24 cellular contexts compared by ENCODE assay signal in genomic region chr20:43055181-43055884, GRCh38.
DNase-seq lines count a peak whose midpoint lies in the region; ATAC-seq, FAIRE-seq and TF ChIP-seq lines count a peak whose summit lies in the region.
"Had no signal": no experiment of that assay in that cellular context is flagged by ENCODE, and none has a peak within 500 bp of the region (broad histone marks: within the 10 kb centered on the region; RNA-seq: fewer than 3 reads in every experiment).

No MANE protein-coding gene starts in this region.

- no peaks in the 10 kb centered on the region for H4K20me1 ChIP-seq in BLaER1

- H3K9ac ChIP-seq in BLaER1 (no peak overlapping the region), parathyroid adenoma (no peak overlapping the region)

- peaks cover 9% of the 10 kb centered on the region for H3K79me2 ChIP-seq in parathyroid adenoma

- intact Hi-C loops in heart left ventricle (cut with DNase I): no loop called here

- no peaks in the 10 kb centered on the region for H3K9me3 ChIP-seq in BLaER1
- no peaks in the 10 kb centered on the region for H3K9me3 ChIP-seq in parathyroid adenoma (ENCODE audit: control insufficient read depth, low read length)
- no peaks in the 10 kb centered on the region for H3K9me3 ChIP-seq in heart left ventricle
- H3K9me3 ChIP-seq: A549, BE2C, HAP-1 had no signal

- H3K36me3 Mint-ChIP-seq in HFFc6 (ENCODE audit: low read depth): no peaks in the 10 kb centered on the region
- H3K36me3 Mint-ChIP-seq: CD4-positive, CD25-positive, alpha-beta regulatory T cell; CD8-positive, alpha-beta T cell had no signal

- H2AFZ ChIP-seq in parathyroid adenoma: peak overlapping the region; percentile 54

- no peak for TF ChIP-seq CTCF in parathyroid adenoma (IDR thresholded peaks at IDR 0.05)
- no peak for TF ChIP-seq CTCF in HFFc6 (IDR thresholded peaks at IDR 0.05)
- no peak for TF ChIP-seq CTCF in heart left ventricle (IDR thresholded peaks at IDR 0.05)

- H3K27me3 ChIP-seq in BLaER1 (no peaks in the 10 kb centered on the region), parathyroid adenoma (ENCODE audit: control insufficient read depth, insufficient read depth, low read length) (no peaks in the 10 kb centered on the region), heart left ventricle (no peaks in the 10 kb centered on the region)
- H3K27me3 ChIP-seq: BE2C had no signal

- no peak for TF ChIP-seq POLR2A in heart left ventricle (IDR thresholded peaks at IDR 0.05)

- FAIRE-seq in HTR-8/SVneo (lab: Jason Lieb, UNC): peak; percentile 16
- FAIRE-seq: A549, G401.6, GM12892, H54 had no signal

- H3K4me1 ChIP-seq in BLaER1: peaks cover 51% of the 10 kb centered on the region
- H3K4me1 ChIP-seq in parathyroid adenoma: peaks cover 31% of the 10 kb centered on the region
- H3K4me1 ChIP-seq in heart left ventricle: no peaks in the 10 kb centered on the region
- H3K4me1 ChIP-seq: A549, BE2C, Caco-2, HAP-1 had no signal

- peaks cover 1% of the 10 kb centered on the region; the same call in 1 of the 2 replicates for H3K27me3 Mint-ChIP-seq in HFFc6 (ENCODE audit: insufficient read depth)

- 25 to 31% (median 30%) methylated on average over 5 of the region's 5 CpGs for WGBS in heart left ventricle, 4 donors

- no peaks in the 10 kb centered on the region for H3K36me3 ChIP-seq in BLaER1
- H3K36me3 ChIP-seq in parathyroid adenoma (ENCODE audit: control insufficient read depth, insufficient read depth, low read length): no peaks in the 10 kb centered on the region
- H3K36me3 ChIP-seq in heart left ventricle: no peaks in the 10 kb centered on the region
- H3K36me3 ChIP-seq: BE2C, HAP-1 had no signal

- H3K4me1 Mint-ChIP-seq in HFFc6 (ENCODE audit: low read depth): no peaks in the 10 kb centered on the region
- H3K4me1 Mint-ChIP-seq: CD4-positive, CD25-positive, alpha-beta regulatory T cell had no signal

- H3K27ac Mint-ChIP-seq in HFFc6: no peak overlapping the region
- H3K27ac Mint-ChIP-seq: CD4-positive, CD25-positive, alpha-beta regulatory T cell; CD8-positive, alpha-beta T cell had no signal

- H3K9me3 Mint-ChIP-seq in HFFc6: peaks cover 46% of the 10 kb centered on the region

- peak overlapping the region; percentile 42 for H3K27ac ChIP-seq in BLaER1
- H3K27ac ChIP-seq in parathyroid adenoma: peak overlapping the region; percentile 34
- no peak overlapping the region for H3K27ac ChIP-seq in heart left ventricle
- H3K27ac ChIP-seq: A549, C4-2B had no signal

- H3K4me2 ChIP-seq in BLaER1 (peak overlapping the region; percentile 48), parathyroid adenoma (ENCODE audit: low read length) (no peak overlapping the region)
- H3K4me2 ChIP-seq: A549 had no signal

- no peak overlapping the region for H3K4me3 Mint-ChIP-seq in HFFc6
- H3K4me3 Mint-ChIP-seq: CD4-positive, CD25-positive, alpha-beta regulatory T cell; CD8-positive, alpha-beta T cell had no signal

- no peak for DNase-seq in HTR-8/SVneo (ENCODE audit: insufficient read length, low spot score)
- peak; percentile 3 for DNase-seq in kidney tubule cell (ENCODE audit: low spot score)
- no peak for DNase-seq in HFFc6
- no peak for DNase-seq in activated gamma-delta T cell treated with Interleukin-2 at 50 U/mL for 16 hours
- DNase-seq in NCI-H2081 treated with DMSO at 0.1 percent for 48 hours (lab: John Stamatoyannopoulos, UW): no peak
- DNase-seq in heart left ventricle: no peak
- DNase-seq: 8988T; ACHN; AML-193; BE2C; Caco-2; CD4-positive, CD25-positive, alpha-beta regulatory T cell; CD8-positive, alpha-beta T cell; DMS153; DND-41; GOT3 had no signal

- H3K4me3 ChIP-seq in BLaER1 (no peak overlapping the region), parathyroid adenoma (ENCODE audit: low read depth, low read length) (no peak overlapping the region), heart left ventricle (no peak overlapping the region)
- H3K4me3 ChIP-seq: A549, HAP-1 had no signal

- ATAC-seq in heart left ventricle: no peak
- ATAC-seq: A549; CD8-positive, alpha-beta T cell had no signal

Comparison
In these comparisons a context has a peak if more than half of its experiments do, and no peak if none do; other contexts are left out.
1. H3K27ac ChIP-seq: peak in BLaER1 (single experiment) and parathyroid adenoma (single experiment); none in heart left ventricle (0 of 12).